8 cellular contexts compared by ENCODE assay signal in genomic region chr17:17836818-17837379, GRCh38.
DNase-seq lines count a peak whose midpoint lies in the region; ATAC-seq and TF ChIP-seq lines count a peak whose summit lies in the region.

Gene SREBF1, minus strand, starts transcription at chr17:17836986. Its CDS starts 169 bp downstream, at chr17:17836817.

- DNase-seq in GM10248 (ENCODE audit: extremely low spot score) (peak; percentile 86), LNCaP clone FGC (ENCODE audit: low read depth) (no peak), memory B cell (ENCODE audit: low spot score in 2 of 2) (peak; percentile 68), NCI-H1048 (lab: John Stamatoyannopoulos, UW) (no peak)
- peak; percentile 39 to 41 for DNase-seq in activated CD4-positive, alpha-beta T cell treated with anti-CD3 and anti-CD28 coated beads, Interleukin-2, amount 50 U/mL, for 4 hours
- DNase-seq in effector CD8-positive, alpha-beta T cell (lab: John Stamatoyannopoulos, UW) = peak; percentile 62
- peak; percentile 63 to 69 for DNase-seq in stimulated activated CD8-positive, alpha-beta memory T cell treated with anti-CD3 and anti-CD28 coated beads, Interleukin-2, amount 100 ng/mL, for 48 hours (ENCODE audit: low read depth in 2 of 2)

- CTCF ChIA-PET in GM10248 (lab: Yijun Ruan, JAX) = interaction anchor here (0.8 to 1.5 kb wide), 9 partner anchors 9 to 159 kb away, joined by 3 to 9 read pairs (median 3); no protein-coding TSS in a partner anchor

- H3K27me3 Mint-ChIP-seq in memory B cell = no peaks in the 10 kb centered on the region

- ATAC-seq in GM21786 (IDR thresholded peaks at IDR 0.05; ENCODE audit: unreplicated experiment) (peak; percentile 16), memory B cell (ENCODE audit: low read depth) (peak; percentile 37)

- peaks cover 3% of the 10 kb centered on the region for H3K36me3 Mint-ChIP-seq in memory B cell

- no peak for TF ChIP-seq CTCF in GM10248 (IDR thresholded peaks at IDR 0.05; ENCODE audit: control extremely low read depth, extremely low read depth, low read depth, missing control alignments)
- no peak for TF ChIP-seq CTCF in LNCaP clone FGC (IDR thresholded peaks at IDR 0.05; ENCODE audit: control insufficient read depth, extremely low read depth, insufficient read depth)

- peak within 1 kb of the TSS; percentile 89 for H3K4me3 Mint-ChIP-seq in memory B cell

- H3K4me1 Mint-ChIP-seq in memory B cell = peaks cover 37% of the 10 kb centered on the region

- H3K9me3 Mint-ChIP-seq in memory B cell = no peaks in the 10 kb centered on the region

- H3K27ac Mint-ChIP-seq in memory B cell = peak within 1 kb of the TSS; percentile 96

- peak within 1 kb of the TSS; percentile 80 for H3K4me3 ChIP-seq in LNCaP clone FGC (ENCODE audit: low read depth, low read length)

- POLR2A ChIA-PET in GM10248 (lab: Yijun Ruan, JAX) = interaction anchor here (1.2 to 1.3 kb wide), 4 partner anchors 9 to 21 kb away, joined by 4 to 24 read pairs (median 5); no protein-coding TSS in a partner anchor

Comparison
In these comparisons a context has a peak if more than half of its experiments do, and no peak if none do; other contexts are left out.
1. DNase-seq: peak in GM10248 (single experiment), activated CD4-positive, alpha-beta T cell treated with anti-CD3 and anti-CD28 coated beads, Interleukin-2, amount 50 U/mL, for 4 hours (2 of 2), effector CD8-positive, alpha-beta T cell (single experiment), memory B cell (2 of 2) and stimulated activated CD8-positive, alpha-beta memory T cell treated with anti-CD3 and anti-CD28 coated beads, Interleukin-2, amount 100 ng/mL, for 48 hours (2 of 2); none in LNCaP clone FGC (single experiment) and NCI-H1048 (single experiment).